ENCODE assay signal across 8 cellular contexts in the genomic region with DNA sequence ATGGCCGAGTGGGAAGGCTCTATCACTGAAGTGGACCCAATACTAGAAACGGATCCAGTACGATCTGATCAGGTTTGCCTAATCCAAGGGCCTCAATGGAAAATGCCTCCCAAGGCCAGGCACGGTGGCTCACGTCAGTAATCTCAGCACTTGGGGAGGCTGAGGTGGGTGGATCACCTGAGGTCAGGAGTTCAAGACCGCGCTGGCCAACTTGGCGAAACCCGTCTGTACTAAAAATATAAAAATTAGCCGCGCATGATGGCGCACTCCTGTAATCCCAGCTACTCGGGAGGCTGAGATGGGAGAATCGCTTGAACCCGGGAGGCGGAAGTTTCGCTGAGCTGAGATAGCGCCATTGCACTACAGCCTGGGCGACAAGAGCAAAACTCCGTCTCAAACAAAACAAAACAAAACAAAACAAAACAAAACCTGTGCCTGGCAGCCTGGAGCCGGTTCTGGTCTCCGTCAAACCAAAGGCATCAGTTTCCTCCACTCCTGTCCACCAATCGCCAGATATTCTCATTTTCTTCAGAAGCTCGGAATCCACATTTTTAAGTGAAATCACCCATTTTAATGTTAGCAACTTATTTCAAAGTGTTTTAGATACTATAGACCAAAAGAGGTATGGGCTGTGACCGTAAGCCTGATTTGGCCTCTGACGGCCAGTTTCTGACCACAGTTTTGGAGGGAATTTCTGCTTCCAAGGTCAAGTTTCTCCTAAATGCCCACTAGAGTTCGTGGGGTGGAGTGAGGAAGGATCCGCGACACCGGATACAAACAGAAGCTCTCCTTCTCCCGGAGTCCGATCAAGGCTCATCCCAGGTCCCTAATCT. TPM values are rescaled to one million over a fixed set of nuclear protein-coding genes. Genes with fewer than 3 reads are reported as not detected.
DNase-seq lines count a peak whose midpoint lies in the region; ATAC-seq and TF ChIP-seq lines count a peak whose summit lies in the region.

No MANE protein-coding gene starts in this region.

- POLR2A ChIA-PET in CD8-positive, alpha-beta memory T cell (lab: Charles Lee): interaction anchor here (0.5 to 2.8 kb wide), 4 partner anchors 28 to 126 kb away, joined by 3 to 19 read pairs (median 4); a partner anchor contains a TSS

- no peak for TF ChIP-seq POLR2A in erythroblast (IDR thresholded peaks at IDR 0.05; ENCODE audit: low read length)

- H3K36me3 Mint-ChIP-seq in CD8-positive, alpha-beta memory T cell: peaks cover 0 to 4% (median 0%) of the 10 kb centered on the region in 3 donors
- peaks cover 20% of the 10 kb centered on the region for H3K36me3 Mint-ChIP-seq in endodermal cell (ENCODE audit: low read depth)

- no peaks in the 10 kb centered on the region for H3K27me3 ChIP-seq in CD8-positive, alpha-beta memory T cell (ENCODE audit: insufficient read depth, low read length, poor library complexity, severe bottlenecking)
- no peaks in the 10 kb centered on the region for H3K27me3 ChIP-seq in OCI-LY3 (ENCODE audit: low read depth, low read length)
- no peaks in the 10 kb centered on the region for H3K27me3 ChIP-seq in endodermal cell (ENCODE audit: control insufficient read depth, insufficient read depth, low read length, poor library complexity, severe bottlenecking)

- H3K36me3 ChIP-seq in CD8-positive, alpha-beta memory T cell (ENCODE audit: insufficient read depth, low read length): no peaks in the 10 kb centered on the region
- no peaks in the 10 kb centered on the region for H3K36me3 ChIP-seq in OCI-LY3 (replicated peaks; ENCODE audit: low read depth, low read length)
- no peaks in the 10 kb centered on the region for H3K36me3 ChIP-seq in endodermal cell (ENCODE audit: control insufficient read depth, insufficient read depth, low read length)

- DNase-seq in CD8-positive, alpha-beta memory T cell: no peak
- DNase-seq in endodermal cell (peak; percentile 58), omental fat pad (ENCODE audit: low spot score) (no peak), erythroblast (lab: John Stamatoyannopoulos, UW) (no peak)
- DNase-seq in stimulated activated CD4-positive, alpha-beta T cell treated with anti-CD3 and anti-CD28 coated beads, Interleukin-1b, Interleukin-23, amount 100 ng/mL, for 48 hours: no peak
- DNase-seq in activated CD8-positive, alpha-beta memory T cell treated with anti-CD3 and anti-CD28 coated beads for 24 hours: no peak

- H3K27me3 Mint-ChIP-seq in CD8-positive, alpha-beta memory T cell: no peaks in the 10 kb centered on the region
- H3K27me3 Mint-ChIP-seq in endodermal cell (ENCODE audit: insufficient read depth): no peaks in the 10 kb centered on the region

- H4K20me1 ChIP-seq in OCI-LY3 (ENCODE audit: insufficient read depth, low read length): no peaks in the 10 kb centered on the region

- 79% methylated on average over 22 to 32 of the region's 32 CpGs for WGBS in endodermal cell (ENCODE audit: insufficient coverage in 1 of 2, insufficient read length in 1 of 2), 2 experiments

- H3K4me1 Mint-ChIP-seq in CD8-positive, alpha-beta memory T cell: peaks cover 16 to 31% (median 17%) of the 10 kb centered on the region in 3 donors
- H3K4me1 Mint-ChIP-seq in endodermal cell: peaks cover 26% of the 10 kb centered on the region

- H3K9me3 ChIP-seq in CD8-positive, alpha-beta memory T cell (ENCODE audit: low read length): no peaks in the 10 kb centered on the region
- H3K9me3 ChIP-seq in OCI-LY3 (ENCODE audit: insufficient read depth, low read length): no peaks in the 10 kb centered on the region
- no peaks in the 10 kb centered on the region for H3K9me3 ChIP-seq in endodermal cell (ENCODE audit: control insufficient read depth, low read length)

- ATAC-seq in omental fat pad (ENCODE audit: low FRiP score): peak; percentile 12
- no peak for ATAC-seq in GM21423 (IDR thresholded peaks at IDR 0.05; ENCODE audit: unreplicated experiment)

- H3K9ac ChIP-seq in OCI-LY3 (ENCODE audit: low read length) (peak overlapping the region; percentile 68), endodermal cell (ENCODE audit: extremely low read depth, low read length, poor library complexity, severe bottlenecking) (peak overlapping the region; percentile 58)

- peaks cover 16% of the 10 kb centered on the region for H3K4me1 ChIP-seq in CD8-positive, alpha-beta memory T cell (ENCODE audit: insufficient read depth, low read length)
- H3K4me1 ChIP-seq in OCI-LY3 (ENCODE audit: low read length): peaks cover 11% of the 10 kb centered on the region
- H3K4me1 ChIP-seq in endodermal cell (ENCODE audit: control insufficient read depth, insufficient read depth, low read length): peaks cover 2% of the 10 kb centered on the region

- no peak for TF ChIP-seq CTCF in OCI-LY3 (IDR thresholded peaks at IDR 0.05; ENCODE audit: low read depth, low read length)
- no peak for TF ChIP-seq CTCF in endodermal cell (conservative IDR thresholded peaks at IDR 0.05)
- TF ChIP-seq CTCF in omental fat pad (IDR thresholded peaks at IDR 0.05): no peak

- H3K27ac ChIP-seq in CD8-positive, alpha-beta memory T cell (ENCODE audit: low read depth, low read length): peak overlapping the region; percentile 74
- H3K27ac ChIP-seq in OCI-LY3 (ENCODE audit: low read length): peak overlapping the region; percentile 9; the same call in 1 of the 2 replicates
- peak overlapping the region; percentile 81 for H3K27ac ChIP-seq in endodermal cell (ENCODE audit: low read depth, low read length)

- H3K9me3 Mint-ChIP-seq in CD8-positive, alpha-beta memory T cell: no peaks in the 10 kb centered on the region
- H3K9me3 Mint-ChIP-seq in endodermal cell: no peaks in the 10 kb centered on the region

- H3K4me3 ChIP-seq in CD8-positive, alpha-beta memory T cell (ENCODE audit: low read length): peak overlapping the region; percentile 74
- peak overlapping the region; percentile 77 for H3K4me3 ChIP-seq in OCI-LY3 (ENCODE audit: low read length)
- peak overlapping the region; percentile 88 for H3K4me3 ChIP-seq in endodermal cell (ENCODE audit: low read length)

- CTCF ChIA-PET in CD8-positive, alpha-beta memory T cell (lab: Charles Lee): interaction anchor here (4.6 to 8.2 kb wide), 2 partner anchors 15 to 29 kb away, joined by 16 to 58 read pairs; a partner anchor contains a TSS

- peak overlapping the region; percentile 99 for H2AFZ ChIP-seq in OCI-LY3 (ENCODE audit: low read depth, low read length)

- peak overlapping the region; percentile 72 to 96 (median 92) for H3K27ac Mint-ChIP-seq in CD8-positive, alpha-beta memory T cell
- peak overlapping the region; percentile 100 for H3K27ac Mint-ChIP-seq in endodermal cell

- no peaks in the 10 kb centered on the region for H3K79me2 ChIP-seq in OCI-LY3 (ENCODE audit: low read length)

- peak overlapping the region; percentile 97 for H3K4me2 ChIP-seq in OCI-LY3 (ENCODE audit: low read length)

- H3K4me3 Mint-ChIP-seq in CD8-positive, alpha-beta memory T cell: peak overlapping the region; percentile 83 to 96 (median 93)
- peak overlapping the region; percentile 79 for H3K4me3 Mint-ChIP-seq in endodermal cell

RNA-seq across cellular contexts. Expression of a gene that starts 0.7 kb away (rescaled TPM):
- total RNA-seq in CD8-positive, alpha-beta memory T cell: 10 to 100 TPM; 16.0 to 16.9 TPM
- polyA plus RNA-seq in CD8-positive, alpha-beta memory T cell: 3.1 TPM
- 100 to 1,000 TPM; 126 to 141 TPM for total RNA-seq in endodermal cell
- polyA plus RNA-seq in endodermal cell (2013, experiment 1 of 2): 34.1 TPM
- polyA plus RNA-seq in endodermal cell (2013, experiment 2 of 2): 43.1 TPM
- total RNA-seq in omental fat pad: 100 to 1,000 TPM; 150 to 377 (median 226) TPM

RNA-seq across cellular contexts. Expression of a gene that starts 29.0 kb away (rescaled TPM):
- 100 to 1,000 TPM; 129 to 137 TPM for total RNA-seq in CD8-positive, alpha-beta memory T cell
- polyA plus RNA-seq in CD8-positive, alpha-beta memory T cell: 43.5 TPM
- 10 to 100 TPM; 53.1 to 53.4 TPM for total RNA-seq in endodermal cell
- 60.9 TPM for polyA plus RNA-seq in endodermal cell (2013, experiment 1 of 2)
- 51.8 TPM for polyA plus RNA-seq in endodermal cell (2013, experiment 2 of 2)
- total RNA-seq in omental fat pad: 10 to 100 TPM; 37.4 to 50.3 (median 39.4) TPM

RNA-seq across cellular contexts. Expression of a gene that starts 36.4 kb away (rescaled TPM):
- total RNA-seq in CD8-positive, alpha-beta memory T cell: 10 to 100 TPM; 41.0 to 46.3 TPM
- polyA plus RNA-seq in CD8-positive, alpha-beta memory T cell: 50.6 TPM
- total RNA-seq in endodermal cell (10 to 100 TPM; 42.3 to 50.0 TPM), omental fat pad (10 to 100 TPM; 24.8 to 43.0 (median 30.1) TPM)
- 23.3 TPM for polyA plus RNA-seq in endodermal cell (2013, experiment 1 of 2)
- 20.7 TPM for polyA plus RNA-seq in endodermal cell (2013, experiment 2 of 2)

Comparison
In these comparisons a context has a peak if more than half of its experiments do, and no peak if none do; other contexts are left out.
1. H3K27ac ChIP-seq: peak in every context shown above with its lines; median percentile 81 in endodermal cell; 74 in CD8-positive, alpha-beta memory T cell; 9 in OCI-LY3.
2. RNA of a gene that starts 0.7 kb away (total RNA-seq): 150 to 377 TPM in omental fat pad and 126 to 141 TPM in endodermal cell; 16.0 to 16.9 TPM in CD8-positive, alpha-beta memory T cell; every median in the first group is over 4 times any median in the second.
3. Peak in every context shown above with its lines, with median percentiles within 50 percentile points of each other: H3K4me3 ChIP-seq.